26 cellular contexts compared by ENCODE assay signal in the genomic region with DNA sequence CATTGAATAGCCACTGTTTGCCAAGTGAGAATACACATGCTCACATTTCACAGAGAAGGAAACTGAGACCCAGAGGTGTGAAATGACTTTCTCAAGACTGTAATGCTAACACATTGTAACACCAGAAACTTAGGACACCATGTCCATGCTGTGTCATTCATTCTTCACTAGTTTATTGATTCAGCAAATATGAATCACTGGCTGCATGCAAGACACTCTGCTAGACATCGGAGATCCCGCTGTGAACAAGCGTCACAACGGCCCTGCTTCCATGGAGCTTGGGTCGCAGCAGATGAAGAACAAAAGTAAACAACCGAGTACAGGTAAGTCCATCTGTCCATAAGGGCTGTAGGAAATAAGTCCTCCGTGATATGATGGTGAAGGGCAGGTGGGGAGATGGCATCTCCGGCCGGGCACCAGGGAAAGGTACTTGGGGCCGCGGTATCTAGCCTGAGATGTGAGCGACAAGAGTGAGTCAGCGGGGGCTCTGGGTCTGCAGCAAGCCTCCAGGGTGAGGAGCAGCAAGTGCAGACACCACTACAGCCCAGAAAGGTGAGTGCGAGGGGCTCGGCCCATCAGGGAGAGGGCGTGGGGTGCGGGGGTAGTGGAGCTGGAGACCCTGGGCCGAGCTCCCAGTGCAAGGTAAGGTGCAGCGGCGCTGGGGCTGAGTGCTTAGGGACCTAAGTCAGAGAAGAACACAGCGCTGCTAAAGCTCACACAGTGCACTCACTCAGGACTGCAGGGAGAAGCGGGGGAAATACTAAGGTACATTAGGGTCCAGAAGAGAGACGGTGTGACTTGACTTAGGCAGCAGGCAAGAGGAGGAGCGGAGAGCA.
DNase-seq lines count a peak whose midpoint lies in the region; ATAC-seq and TF ChIP-seq lines count a peak whose summit lies in the region.
"Had no signal": no experiment of that assay in that cellular context is flagged by ENCODE, and none has a peak within 500 bp of the region (broad histone marks: within the 10 kb centered on the region; RNA-seq: fewer than 3 reads in every experiment).

No MANE protein-coding gene starts in this region.

- DNase-seq in NCI-H2029 (lab: John Stamatoyannopoulos, UW), result peak; percentile 27
- no peak for DNase-seq in NCI-H2029 treated with DMSO at 0.1 percent for 48 hours (lab: John Stamatoyannopoulos, UW)
- DNase-seq in NCI-H146 treated with DMSO at 0.1 percent for 48 hours (lab: John Stamatoyannopoulos, UW; ENCODE audit: unreplicated experiment), result peak; percentile 96
- peak; percentile 68 for DNase-seq in astrocyte of the spinal cord (ENCODE audit: low read depth, low spot score)
- peak; percentile 60 for DNase-seq in upper lobe of right lung
- no peak for DNase-seq in RPMI8226
- no peak for DNase-seq in NCI-H1436 (lab: John Stamatoyannopoulos, UW)
- no peak for DNase-seq in UCSD-AML1 (lab: John Stamatoyannopoulos, UW; ENCODE audit: unreplicated experiment)
- DNase-seq: activated CD4-positive, alpha-beta memory T cell treated with anti-CD3 and anti-CD28 coated beads, Interleukin-2, amount 10 ng/mL, durations not matched to agents 7 days and 5 days; activated CD4-positive, CD25-positive, alpha-beta regulatory T cell treated with anti-CD3 and anti-CD28 coated beads, Interleukin-2, amount 50 U/mL, for 72 hours; AML-193; endodermal cell; H9; KBM-7; left cardiac atrium; MM.1S; NCI-H1694; NCI-H2171; NCI-H526 treated with DMSO at 0.1 percent for 48 hours; spleen; stimulated activated naive CD4-positive, alpha-beta T cell; testis had no signal

- no peaks in the 10 kb centered on the region for H3K9me3 ChIP-seq in upper lobe of right lung
- H3K9me3 ChIP-seq: spleen, testis had no signal

- no peaks in the 10 kb centered on the region for H3K36me3 ChIP-seq in upper lobe of right lung
- H3K36me3 ChIP-seq: spleen had no signal

- ATAC-seq in upper lobe of right lung, result no peak
- ATAC-seq: activated naive CD4-positive, alpha-beta T cell treated with anti-CD3 and anti-CD28 coated beads, Interleukin-2, amount 50 U/mL, for 72 hours; left cardiac atrium; right cardiac atrium had no signal

- in situ Hi-C loops in astrocyte of the spinal cord (cut with HindIII; ENCODE audit: low sequenced_read_pairs), result no loop called here

- H3K4me3 ChIP-seq in astrocyte of the spinal cord (ENCODE audit: low read depth, low read length), result no peak overlapping the region
- H3K4me3 ChIP-seq in upper lobe of right lung, result no peak overlapping the region
- H3K4me3 ChIP-seq: SK-N-MC, spleen, testis had no signal

- H3K4me1 ChIP-seq in upper lobe of right lung, result no peaks in the 10 kb centered on the region
- H3K4me1 ChIP-seq: spleen, testis had no signal

- TF ChIP-seq CTCF in astrocyte of the spinal cord (IDR thresholded peaks at IDR 0.05; ENCODE audit: low read depth, low read length), result no peak
- TF ChIP-seq CTCF in upper lobe of right lung (IDR thresholded peaks at IDR 0.05), result no peak

- intact Hi-C loops in upper lobe of right lung (cut with DNase I), result no loop called here

- H3K27me3 ChIP-seq in upper lobe of right lung, result no peaks in the 10 kb centered on the region
- H3K27me3 ChIP-seq: spleen, testis had no signal

- H3K27ac ChIP-seq in upper lobe of right lung, result no peak overlapping the region
- H3K27ac ChIP-seq: RWPE1, SK-N-MC, spleen, testis had no signal

Comparison
In these comparisons a context has a peak if more than half of its experiments do, and no peak if none do; other contexts are left out.
1. DNase-seq: peak in NCI-H2029 (single experiment), NCI-H146 treated with DMSO at 0.1 percent for 48 hours (single experiment), astrocyte of the spinal cord (single experiment) and upper lobe of right lung (single experiment); none in NCI-H2029 treated with DMSO at 0.1 percent for 48 hours (single experiment), RPMI8226 (single experiment), NCI-H1436 (single experiment) and UCSD-AML1 (single experiment).